In the genomic region with DNA sequence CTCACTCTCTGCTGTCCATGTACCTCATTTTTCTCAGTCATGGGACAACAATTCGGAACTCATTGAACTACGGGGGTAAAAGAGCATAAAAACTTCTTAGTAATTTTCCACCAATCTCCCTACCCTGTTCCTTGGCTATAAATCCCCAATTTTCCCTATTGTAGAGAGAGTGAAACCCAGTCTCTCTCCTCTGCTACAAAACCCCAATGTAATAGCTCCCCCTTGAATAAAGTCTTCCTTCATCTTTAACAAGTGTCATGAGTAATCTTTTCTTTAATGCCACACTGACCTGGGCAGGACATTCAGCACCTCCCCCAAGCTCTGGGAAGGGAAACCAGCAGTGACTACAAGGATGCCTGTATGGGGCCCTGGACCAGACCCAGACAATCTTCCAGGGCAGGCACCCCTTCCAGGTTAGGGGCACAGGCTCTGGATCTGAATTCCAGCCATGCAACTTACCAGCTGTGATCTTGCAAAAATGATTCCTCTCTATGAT, we compare ENCODE assay signal across 8 cellular contexts. TPM values are rescaled to one million over a fixed set of nuclear protein-coding genes. Genes with fewer than 3 reads are reported as not detected.
DNase-seq lines count a peak whose midpoint lies in the region; ATAC-seq and TF ChIP-seq lines count a peak whose summit lies in the region.

No MANE protein-coding gene starts in this region.

- peak overlapping the region; percentile 67 for H2AFZ ChIP-seq in MM.1S (ENCODE audit: low read length)

- H3K27ac ChIP-seq in heart left ventricle (peak overlapping the region; percentile 65 to 92 (median 76)), MM.1S (ENCODE audit: low read length) (peak overlapping the region; percentile 73)

- ATAC-seq in heart left ventricle: peak in 3 of 4 donors; percentile 30 to 50 (median 49)
- no peak for ATAC-seq in Right ventricle myocardium inferior
- peak; percentile 6 for ATAC-seq in central memory CD8-positive, alpha-beta T cell (replicated peaks; ENCODE audit: extremely low read depth, poor library complexity, severe bottlenecking)

- H3K36me3 ChIP-seq in heart left ventricle (no peaks in the 10 kb centered on the region), MM.1S (replicated peaks; ENCODE audit: insufficient read depth, low read length) (no peaks in the 10 kb centered on the region)

- H3K27me3 ChIP-seq in heart left ventricle (no peaks in the 10 kb centered on the region), MM.1S (replicated peaks; ENCODE audit: insufficient read depth, low read length) (no peaks in the 10 kb centered on the region)

- no peaks in the 10 kb centered on the region for H3K79me2 ChIP-seq in MM.1S (ENCODE audit: low read length)

- WGBS in heart left ventricle, 4 donors: 87 to 95% (median 92%) methylated on average over 2 of the region's 2 CpGs

- H3K4me3 ChIP-seq in heart left ventricle (peak overlapping the region in 10 of 12 donors; percentile 16 to 52 (median 35)), MM.1S (ENCODE audit: low read length) (peak overlapping the region; percentile 53)

- peak overlapping the region; percentile 80 for H3K4me2 ChIP-seq in MM.1S (ENCODE audit: low read depth, low read length)

- H3K4me1 Mint-ChIP-seq in central memory CD8-positive, alpha-beta T cell: peaks cover 22% of the 10 kb centered on the region
- peaks cover 19% of the 10 kb centered on the region for H3K4me1 Mint-ChIP-seq in nephron

- no peaks in the 10 kb centered on the region for H3K9me3 Mint-ChIP-seq in central memory CD8-positive, alpha-beta T cell
- H3K9me3 Mint-ChIP-seq in nephron: peaks cover 5% of the 10 kb centered on the region

- peak in 1 of 5 donors; percentile 12 for DNase-seq in heart left ventricle
- no peak for DNase-seq in Right ventricle myocardium inferior (ENCODE audit: missing footprints)
- DNase-seq in MM.1S: no peak
- no peak for DNase-seq in central memory CD8-positive, alpha-beta T cell (ENCODE audit: low spot score in 2 of 2)
- no peak for DNase-seq in NCI-H2029 treated with DMSO at 0.1 percent for 48 hours (lab: John Stamatoyannopoulos, UW)
- DNase-seq in NCI-H146 treated with DMSO at 0.1 percent for 48 hours (lab: John Stamatoyannopoulos, UW; ENCODE audit: unreplicated experiment): no peak
- no peak for DNase-seq in NCI-H2227 (lab: John Stamatoyannopoulos, UW; ENCODE audit: unreplicated experiment)

- H3K9me2 ChIP-seq in MM.1S (replicated peaks; ENCODE audit: insufficient read depth, low read length): no peaks in the 10 kb centered on the region

- no peaks in the 10 kb centered on the region for H4K20me1 ChIP-seq in MM.1S (ENCODE audit: insufficient read depth, low read length)

- H3K9ac ChIP-seq in MM.1S (ENCODE audit: low read length): peak overlapping the region; percentile 51

- H3F3A ChIP-seq in MM.1S (ENCODE audit: insufficient read depth, low read length): peaks cover 16% of the 10 kb centered on the region

- no peaks in the 10 kb centered on the region for H3K9me3 ChIP-seq in heart left ventricle
- H3K9me3 ChIP-seq in MM.1S (replicated peaks; ENCODE audit: insufficient read depth, low read length): no peaks in the 10 kb centered on the region

- peaks cover 4% of the 10 kb centered on the region for H3K36me3 Mint-ChIP-seq in central memory CD8-positive, alpha-beta T cell (ENCODE audit: insufficient read depth)
- H3K36me3 Mint-ChIP-seq in nephron (ENCODE audit: low read depth): no peaks in the 10 kb centered on the region

- intact Hi-C loops in heart left ventricle (cut with DNase I): no loop called here
- intact Hi-C loops in Right ventricle myocardium inferior (cut with DNase I): no loop called here

- no peak for TF ChIP-seq POLR2A in heart left ventricle (IDR thresholded peaks at IDR 0.05)

- peak overlapping the region; percentile 93 for H3K27ac Mint-ChIP-seq in central memory CD8-positive, alpha-beta T cell (ENCODE audit: low read depth)
- H3K27ac Mint-ChIP-seq in nephron: peak overlapping the region; percentile 60 to 86 (median 80)

- TF ChIP-seq CTCF in heart left ventricle (IDR thresholded peaks at IDR 0.05) (no peak), MM.1S (IDR thresholded peaks at IDR 0.05; ENCODE audit: low read length) (no peak), nephron (IDR thresholded peaks at IDR 0.05; ENCODE audit: unreplicated experiment in 3 of 3) (no peak)

- H3K4me1 ChIP-seq in heart left ventricle (peaks cover 0 to 50% (median 2%) of the 10 kb centered on the region in 12 donors), MM.1S (ENCODE audit: low read length) (peaks cover 23% of the 10 kb centered on the region)

- H3K27me3 Mint-ChIP-seq in central memory CD8-positive, alpha-beta T cell: no peaks in the 10 kb centered on the region
- no peaks in the 10 kb centered on the region for H3K27me3 Mint-ChIP-seq in nephron (ENCODE audit: low read depth)

- H3K4me3 Mint-ChIP-seq in central memory CD8-positive, alpha-beta T cell: peak overlapping the region; percentile 79
- no peak overlapping the region for H3K4me3 Mint-ChIP-seq in nephron

RNA-seq across cellular contexts. Expression of gene EIF1, which starts 10.2 kb away (rescaled TPM):
- total RNA-seq in heart left ventricle (1,000 to 10,000 TPM in 6 of 9 donors, 100 to 1,000 TPM in 3; 402 to 1,338 (median 1,177) TPM), Right ventricle myocardium inferior (1,166 TPM)
- polyA plus RNA-seq in heart left ventricle: 1,000 to 10,000 TPM in 1 of 2 donors, 100 to 1,000 TPM in 1; 911 to 1,001 TPM

RNA-seq across cellular contexts. Expression of gene GAST, which starts 33.7 kb away (rescaled TPM):
- total RNA-seq in heart left ventricle: not detected
- not detected for polyA plus RNA-seq in heart left ventricle
- not detected for total RNA-seq in Right ventricle myocardium inferior

RNA-seq across cellular contexts. Expression of gene KRT17, which starts 54.1 kb away (rescaled TPM):
- total RNA-seq in heart left ventricle (under 1 TPM in 1 of 9 donors, not detected in 8; 0.60 TPM), Right ventricle myocardium inferior (not detected)
- not detected for polyA plus RNA-seq in heart left ventricle

RNA-seq across cellular contexts. Expression of gene HAP1, which starts 56.0 kb away (rescaled TPM):
- total RNA-seq in heart left ventricle (under 1 TPM in 4 of 9 donors, not detected in 5; 0.07 to 0.35 (median 0.10) TPM), Right ventricle myocardium inferior (0.14 TPM)
- polyA plus RNA-seq in heart left ventricle: under 1 TPM in 1 of 2 donors, not detected in 1; 0.10 TPM
